ENCODE assay signal across 17 cellular contexts in genomic region chr1:22494144-22494543, GRCh38.
"Had no signal": no experiment of that assay in that cellular context is flagged by ENCODE, and none has a peak within 500 bp of the region (broad histone marks: within the 10 kb centered on the region; RNA-seq: fewer than 3 reads in every experiment).

No MANE protein-coding gene starts in this region.

- H3K4me3 ChIP-seq: adrenal gland, gastroesophageal sphincter, stomach, thoracic aorta had no signal

- H3K9me3 Mint-ChIP-seq: activated T-helper 1 cell treated with anti-CD3 and anti-CD28 coated beads, Interleukin-12 subunit alpha, Interleukin-12 subunit beta, Interleukin-2, Interleukin-4 antibody, amounts not matched to agents 30 ng/mL and 10 ng/mL and 1 ng/mL, durations not matched to agents 14 hours and 24 hours and 36 hours; neural crest cell had no signal

- H3K79me2 ChIP-seq: parathyroid adenoma had no signal

- ATAC-seq: activated CD8-positive, alpha-beta T cell treated with anti-CD3 and anti-CD28 coated beads, Interleukin-2, amount 10 ng/mL, durations not matched to agents 7 days and 5 days; gastroesophageal sphincter had no signal

- H2AFZ ChIP-seq: parathyroid adenoma had no signal

- H3K27me3 ChIP-seq: adrenal gland, gastroesophageal sphincter, stomach had no signal

- H3K4me3 Mint-ChIP-seq: activated CD8-positive, alpha-beta T cell treated with anti-CD3 and anti-CD28 coated beads, Interleukin-2, amount 10 ng/mL, durations not matched to agents 7 days and 5 days; activated T-helper 1 cell treated with anti-CD3 and anti-CD28 coated beads, Interleukin-12 subunit alpha, Interleukin-12 subunit beta, Interleukin-2, Interleukin-4 antibody, amounts not matched to agents 30 ng/mL and 10 ng/mL and 1 ng/mL, durations not matched to agents 14 hours and 24 hours and 36 hours; neural crest cell had no signal

- H3K4me1 ChIP-seq: parathyroid adenoma had no signal

- DNase-seq: activated CD4-positive, alpha-beta T cell treated with anti-CD3 and anti-CD28 coated beads for 48 hours; activated CD8-positive, alpha-beta T cell treated with anti-CD3 and anti-CD28 coated beads, Interleukin-2, amount 10 ng/mL, durations not matched to agents 7 days and 5 days; activated naive CD4-positive, alpha-beta T cell treated with anti-CD3 and anti-CD28 coated beads, Interleukin-2, amount 50 U/mL, for 16 hours; adrenal gland; caudate nucleus; cortex of kidney; effector memory CD4-positive, alpha-beta T cell; left ventricle myocardium superior; stimulated activated CD4-positive, alpha-beta T cell treated with anti-CD3 and anti-CD28 coated beads, Interleukin-15, amount 100 ng/mL, for 24 hours; stimulated activated CD4-positive, alpha-beta T cell treated with anti-CD3 and anti-CD28 coated beads, Interleukin-4, amount 100 ng/mL, for 4 hours; stomach had no signal

- H3K27ac Mint-ChIP-seq: activated CD8-positive, alpha-beta T cell treated with anti-CD3 and anti-CD28 coated beads, Interleukin-2, amount 10 ng/mL, durations not matched to agents 7 days and 5 days; activated T-helper 1 cell treated with anti-CD3 and anti-CD28 coated beads, Interleukin-12 subunit alpha, Interleukin-12 subunit beta, Interleukin-2, Interleukin-4 antibody, amounts not matched to agents 30 ng/mL and 10 ng/mL and 1 ng/mL, durations not matched to agents 14 hours and 24 hours and 36 hours had no signal

- H3K9me3 ChIP-seq: adrenal gland, gastroesophageal sphincter, stomach, thoracic aorta had no signal

- H3K9ac ChIP-seq: parathyroid adenoma had no signal

- H3K27ac ChIP-seq: epithelial cell of prostate, gastroesophageal sphincter, parathyroid adenoma, stomach, thoracic aorta had no signal
